ENCODE assay signal across 8 cellular contexts in genomic region chr1:31705080-31705866, GRCh38.
DNase-seq lines count a peak whose midpoint lies in the region; ATAC-seq and TF ChIP-seq lines count a peak whose summit lies in the region.

No MANE protein-coding gene starts in this region.

- peak; percentile 63 for TF ChIP-seq CTCF in brain microvascular endothelial cell (IDR thresholded peaks at IDR 0.05; ENCODE audit: low read depth, low read length, missing control alignments)

- DNase-seq in DMS 273 (lab: John Stamatoyannopoulos, UW; ENCODE audit: unreplicated experiment) = peak; percentile 44
- no peak for DNase-seq in DMS 273 treated with DMSO at 0.1 percent for 48 hours (lab: John Stamatoyannopoulos, UW)
- DNase-seq in T-helper 9 cell = peak; percentile 41
- peak; percentile 43 for DNase-seq in brain microvascular endothelial cell
- DNase-seq in left kidney (ENCODE audit: low read depth, low spot score) = peak; percentile 81
- DNase-seq in stimulated activated CD4-positive, alpha-beta T cell treated with anti-CD3 and anti-CD28 coated beads, TNF-alpha, amount 100 ng/mL, for 1 hour (ENCODE audit: low read depth in 3 of 3, low spot score in 1 of 3) = peak; percentile 13 to 39 (median 21)
- no peak for DNase-seq in cortex of kidney (lab: John Stamatoyannopoulos, UW)

- no peaks in the 10 kb centered on the region for H3K36me3 ChIP-seq in brain microvascular endothelial cell (replicated peaks)

- in situ Hi-C loops in brain microvascular endothelial cell (cut with HindIII; ENCODE audit: low pct_ligation_motif_present, low sequenced_read_pairs) = no loop called here

- no peaks in the 10 kb centered on the region for H3K27me3 ChIP-seq in brain microvascular endothelial cell (replicated peaks)

- H3K27ac ChIP-seq in brain microvascular endothelial cell = peak overlapping the region; percentile 61

- ATAC-seq in HG03520 (IDR thresholded peaks at IDR 0.05; ENCODE audit: unreplicated experiment) = no peak

- H3K4me3 ChIP-seq in brain microvascular endothelial cell (ENCODE audit: low read depth, low read length) = peak overlapping the region; percentile 0

Comparison
In these comparisons a context has a peak if more than half of its experiments do, and no peak if none do; other contexts are left out.
1. DNase-seq: peak in DMS 273 (single experiment), T-helper 9 cell (single experiment), brain microvascular endothelial cell (single experiment), left kidney (single experiment) and stimulated activated CD4-positive, alpha-beta T cell treated with anti-CD3 and anti-CD28 coated beads, TNF-alpha, amount 100 ng/mL, for 1 hour (3 of 3); none in DMS 273 treated with DMSO at 0.1 percent for 48 hours (single experiment) and cortex of kidney (single experiment).